ENCODE assay signal across 10 cellular contexts in genomic region chr3:159902531-159903314, GRCh38.
DNase-seq lines count a peak whose midpoint lies in the region; ATAC-seq and TF ChIP-seq lines count a peak whose summit lies in the region.
"Had no signal": no experiment of that assay in that cellular context is flagged by ENCODE, and none has a peak within 500 bp of the region (broad histone marks: within the 10 kb centered on the region; RNA-seq: fewer than 3 reads in every experiment).

No MANE protein-coding gene starts in this region.

- H3K27ac ChIP-seq in naive thymus-derived CD4-positive, alpha-beta T cell (ENCODE audit: low read depth, low read length), result no peak overlapping the region
- no peak overlapping the region for H3K27ac ChIP-seq in foreskin keratinocyte

- no peaks in the 10 kb centered on the region for H3K36me3 ChIP-seq in naive thymus-derived CD4-positive, alpha-beta T cell (ENCODE audit: control insufficient read depth in 2 of 3, insufficient read depth in 3 of 3, low read length in 3 of 3)

- ATAC-seq in GM19023 (IDR thresholded peaks at IDR 0.05; ENCODE audit: unreplicated experiment) (peak; percentile 62), GM21786 (IDR thresholded peaks at IDR 0.05; ENCODE audit: unreplicated experiment) (peak; percentile 72), HG03378 (IDR thresholded peaks at IDR 0.05; ENCODE audit: unreplicated experiment) (peak; percentile 65), foreskin keratinocyte (no peak)
- ATAC-seq in naive thymus-derived CD4-positive, alpha-beta T cell, result peak; percentile 44

- peaks cover 12 to 43% (median 23%) of the 10 kb centered on the region in 5 donors for H3K27me3 Mint-ChIP-seq in naive thymus-derived CD4-positive, alpha-beta T cell

- H3K36me3 Mint-ChIP-seq in naive thymus-derived CD4-positive, alpha-beta T cell, result no peaks in the 10 kb centered on the region

- H3K9me3 Mint-ChIP-seq in naive thymus-derived CD4-positive, alpha-beta T cell, result peaks cover 0 to 5% (median 0%) of the 10 kb centered on the region in 11 donors

- POLR2A ChIA-PET in naive thymus-derived CD4-positive, alpha-beta T cell (lab: Charles Lee), result interaction anchor here (0.6 kb wide), 1 partner anchor 935 kb away, joined by 8 read pairs; no protein-coding TSS in a partner anchor

- no peak for TF ChIP-seq CTCF in foreskin keratinocyte (conservative IDR thresholded peaks at IDR 0.05)

- H3K9me3 ChIP-seq in naive thymus-derived CD4-positive, alpha-beta T cell (ENCODE audit: control insufficient read depth in 2 of 3, low read length in 3 of 3), result no peaks in the 10 kb centered on the region

- H3K4me3 ChIP-seq in naive thymus-derived CD4-positive, alpha-beta T cell (ENCODE audit: low read length), result no peak overlapping the region

- CTCF ChIA-PET in naive thymus-derived CD4-positive, alpha-beta T cell (lab: Charles Lee), result interaction anchor here (0.7 kb wide), 1 partner anchor 33 kb away, joined by 3 read pairs; no protein-coding TSS in a partner anchor

- H3K27me3 ChIP-seq in naive thymus-derived CD4-positive, alpha-beta T cell (ENCODE audit: control insufficient read depth in 2 of 2, insufficient read depth in 2 of 2, low read length in 2 of 2), result no peaks in the 10 kb centered on the region
- no peaks in the 10 kb centered on the region for H3K27me3 ChIP-seq in foreskin keratinocyte

- no peak overlapping the region for H3K4me3 Mint-ChIP-seq in naive thymus-derived CD4-positive, alpha-beta T cell

- peaks cover 0 to 9% (median 0%) of the 10 kb centered on the region in 7 donors for H3K4me1 Mint-ChIP-seq in naive thymus-derived CD4-positive, alpha-beta T cell

- H3K27ac Mint-ChIP-seq in naive thymus-derived CD4-positive, alpha-beta T cell, result no peak overlapping the region

- no peak for DNase-seq in naive thymus-derived CD4-positive, alpha-beta T cell
- DNase-seq in NCI-H2029 (lab: John Stamatoyannopoulos, UW) (no peak), foreskin keratinocyte (no peak), AG08395 (ENCODE audit: low spot score) (no peak)
- no peak for DNase-seq in activated CD4-positive, CD25-positive, alpha-beta regulatory T cell treated with anti-CD3 and anti-CD28 coated beads, Interleukin-2, amount 50 U/mL, for 72 hours
- DNase-seq: activated T-cell treated with anti-CD3 and anti-CD28 coated beads, Interleukin-2, amount 50 U/mL, for 1 hour; NCI-H187 treated with DMSO at 0.1 percent for 48 hours had no signal

- no peaks in the 10 kb centered on the region for H3K4me1 ChIP-seq in naive thymus-derived CD4-positive, alpha-beta T cell (ENCODE audit: control insufficient read depth in 2 of 2, insufficient read depth in 2 of 2, low read length in 2 of 2)
- H3K4me1 ChIP-seq in foreskin keratinocyte, result no peaks in the 10 kb centered on the region

- intact Hi-C loops in naive thymus-derived CD4-positive, alpha-beta T cell (cut with micrococcal nuclease), result no loop called here
